Comparison of ENCODE assay signal across 35 cellular contexts in genomic region chr11:64667154-64667745, GRCh38.
"Had no signal": no experiment of that assay in that cellular context is flagged by ENCODE, and none has a peak within 500 bp of the region (broad histone marks: within the 10 kb centered on the region; RNA-seq: fewer than 3 reads in every experiment).

No MANE protein-coding gene starts in this region.

- H3K4me3 Mint-ChIP-seq: activated B cell treated with CpG ODN at 0.5 μM for 24 hours; activated CD4-positive, alpha-beta memory T cell treated with anti-CD3 and anti-CD28 coated beads for 36 hours; activated naive CD4-positive, alpha-beta T cell treated with anti-CD3 and anti-CD28 coated beads for 36 hours; activated T-cell treated with anti-CD3 and anti-CD28 coated beads, Interleukin-2, amount 50 U/mL, for 4 hours; activated T-helper 1 cell treated with anti-CD3 and anti-CD28 coated beads, Interleukin-12 subunit alpha, Interleukin-12 subunit beta, Interleukin-2, Interleukin-4 antibody, amounts not matched to agents 30 ng/mL and 10 ng/mL and 1 ng/mL, durations not matched to agents 14 hours and 24 hours and 36 hours; T-cell had no signal

- H3K27ac Mint-ChIP-seq: activated B cell treated with CpG ODN at 0.5 μM for 24 hours; activated CD4-positive, alpha-beta memory T cell treated with anti-CD3 and anti-CD28 coated beads for 36 hours; activated naive CD4-positive, alpha-beta T cell treated with anti-CD3 and anti-CD28 coated beads for 36 hours; activated naive CD4-positive, alpha-beta T cell treated with anti-CD3 and anti-CD28 coated beads, Interleukin-2, amount 50 U/mL, for 72 hours; activated T-helper 1 cell treated with anti-CD3 and anti-CD28 coated beads, Interleukin-12 subunit alpha, Interleukin-12 subunit beta, Interleukin-2, Interleukin-4 antibody, amounts not matched to agents 30 ng/mL and 10 ng/mL and 1 ng/mL, durations not matched to agents 14 hours and 24 hours and 36 hours; T-cell had no signal

- H3K27ac ChIP-seq: adrenal gland, body of pancreas, breast epithelium, VCaP had no signal

- H3K4me3 ChIP-seq: adrenal gland, body of pancreas, breast epithelium, MG63 had no signal

- H3K4me1 ChIP-seq: adrenal gland, body of pancreas, breast epithelium had no signal

- H3K27me3 ChIP-seq: adrenal gland, body of pancreas, MG63 had no signal

- H3K9me3 Mint-ChIP-seq: activated B cell treated with CpG ODN at 0.5 μM for 24 hours; activated CD4-positive, alpha-beta memory T cell treated with anti-CD3 and anti-CD28 coated beads for 36 hours; activated naive CD4-positive, alpha-beta T cell treated with anti-CD3 and anti-CD28 coated beads for 36 hours; activated naive CD4-positive, alpha-beta T cell treated with anti-CD3 and anti-CD28 coated beads, Interleukin-2, amount 50 U/mL, for 72 hours; activated T-cell treated with anti-CD3 and anti-CD28 coated beads, Interleukin-2, amount 50 U/mL, for 4 hours; activated T-helper 1 cell treated with anti-CD3 and anti-CD28 coated beads, Interleukin-12 subunit alpha, Interleukin-12 subunit beta, Interleukin-2, Interleukin-4 antibody, amounts not matched to agents 30 ng/mL and 10 ng/mL and 1 ng/mL, durations not matched to agents 14 hours and 24 hours and 36 hours; T-cell had no signal

- DNase-seq: activated B cell treated with CpG ODN at 0.5 μM for 24 hours; activated CD4-positive, alpha-beta memory T cell treated with anti-CD3 and anti-CD28 coated beads for 36 hours; activated CD4-positive, alpha-beta T cell treated with anti-CD3 and anti-CD28 coated beads for 4 hours; activated CD4-positive, alpha-beta T cell treated with anti-CD3 and anti-CD28 coated beads, Interleukin-2, amount 50 U/mL, for 1 hour; activated CD4-positive, CD25-positive, alpha-beta regulatory T cell treated with anti-CD3 and anti-CD28 coated beads, Interleukin-2, amount 50 U/mL, for 72 hours; activated CD8-positive, alpha-beta memory T cell treated with anti-CD3 and anti-CD28 coated beads, Interleukin-2, amount 50 U/mL, for 4 hours; activated gamma-delta T cell treated with Interleukin-2 at 50 U/mL for 16 hours; activated naive CD4-positive, alpha-beta T cell treated with anti-CD3 and anti-CD28 coated beads for 36 hours; activated T-cell treated with anti-CD3 and anti-CD28 coated beads for 4 hours; activated T-cell treated with anti-CD3 and anti-CD28 coated beads, Interleukin-2, amount 50 U/mL, for 4 hours; adrenal gland; body of pancreas; Kasumi-1; KG1; MG63; NCI-H1048; NCI-H1105 treated with DMSO at 0.1 percent for 48 hours; NCI-H1436; NCI-H1694; NCI-H1930; NCI-H2081 treated with DMSO at 0.1 percent for 48 hours; NCI-H226; NCI-H446 treated with DMSO at 0.1 percent for 48 hours; NCI-H524; SIG-M5; T-cell; T-helper 2 cell; T-helper 9 cell had no signal

- H3K36me3 ChIP-seq: adrenal gland, breast epithelium, MG63 had no signal

- ATAC-seq: activated naive CD4-positive, alpha-beta T cell treated with anti-CD3 and anti-CD28 coated beads, Interleukin-2, amount 50 U/mL, for 72 hours; activated T-cell treated with anti-CD3 and anti-CD28 coated beads, Interleukin-2, amount 50 U/mL, for 4 hours; body of pancreas; Panc1; SK-N-SH treated with all-trans-retinoic acid at 6 μM for 48 hours; T-cell had no signal

- H3K9me3 ChIP-seq: adrenal gland, body of pancreas, breast epithelium, MG63 had no signal

- H3K4me1 Mint-ChIP-seq: activated B cell treated with CpG ODN at 0.5 μM for 24 hours, T-cell had no signal

- FAIRE-seq: astrocyte had no signal

- H3K36me3 Mint-ChIP-seq: activated CD4-positive, alpha-beta memory T cell treated with anti-CD3 and anti-CD28 coated beads for 36 hours; activated naive CD4-positive, alpha-beta T cell treated with anti-CD3 and anti-CD28 coated beads, Interleukin-2, amount 50 U/mL, for 72 hours; T-cell had no signal
